In the genomic region with DNA sequence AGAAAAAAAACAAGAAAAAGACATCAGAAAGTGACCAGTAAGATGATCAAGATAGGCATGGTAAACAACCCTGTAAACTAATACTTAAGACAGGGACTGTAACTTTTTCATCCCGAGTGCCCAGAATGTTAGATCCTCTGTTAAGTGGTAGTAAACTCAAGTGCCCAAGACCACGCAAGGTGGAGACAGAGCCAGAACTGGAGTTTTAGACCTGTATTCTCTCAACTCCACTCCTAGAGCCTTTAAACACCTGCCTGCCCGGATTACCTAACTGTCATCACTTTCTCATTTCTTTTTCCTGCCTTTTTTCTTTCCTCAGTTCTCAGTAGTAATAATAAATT, we compare ENCODE assay signal across 24 cellular contexts.
"Had no signal": no experiment of that assay in that cellular context is flagged by ENCODE, and none has a peak within 500 bp of the region (broad histone marks: within the 10 kb centered on the region; RNA-seq: fewer than 3 reads in every experiment).

No MANE protein-coding gene starts in this region.

- DNase-seq: activated CD4-positive, alpha-beta T cell treated with anti-CD3 and anti-CD28 coated beads for 1 hour; activated CD8-positive, alpha-beta memory T cell treated with anti-CD3 and anti-CD28 coated beads, Interleukin-2, amount 10 ng/mL, durations not matched to agents 7 days and 5 days; activated CD8-positive, alpha-beta T cell treated with anti-CD3 and anti-CD28 coated beads for 36 hours; activated gamma-delta T cell; activated naive CD4-positive, alpha-beta T cell treated with anti-CD3 and anti-CD28 coated beads, Interleukin-2, amount 50 U/mL, for 16 hours; activated naive CD8-positive, alpha-beta T cell treated with anti-CD3 and anti-CD28 coated beads, Interleukin-2, amount 50 U/mL, for 24 hours; activated T-cell treated with anti-CD3 and anti-CD28 coated beads, Interleukin-2, amount 50 U/mL, for 1 hour; cerebellar nuclear complex; endodermal cell; esophagus squamous epithelium; heart left ventricle; islet precursor cell; left colon; nucleus accumbens; right lobe of liver; stimulated activated CD4-positive, alpha-beta T cell treated with anti-CD3 and anti-CD28 coated beads, Interleukin-1b, Interleukin-23, amount 100 ng/mL, for 48 hours; stomach; T-helper 9 cell had no signal

- H3K27ac Mint-ChIP-seq: activated CD8-positive, alpha-beta memory T cell treated with anti-CD3 and anti-CD28 coated beads, Interleukin-2, amount 10 ng/mL, durations not matched to agents 7 days and 5 days; activated CD8-positive, alpha-beta T cell treated with anti-CD3 and anti-CD28 coated beads for 36 hours; activated naive CD8-positive, alpha-beta T cell treated with anti-CD3 and anti-CD28 coated beads, Interleukin-2, amount 50 U/mL, for 24 hours; endodermal cell; memory B cell had no signal

- H3K27me3 Mint-ChIP-seq: activated CD8-positive, alpha-beta T cell treated with anti-CD3 and anti-CD28 coated beads for 36 hours; activated naive CD8-positive, alpha-beta T cell treated with anti-CD3 and anti-CD28 coated beads, Interleukin-2, amount 50 U/mL, for 24 hours had no signal

- H3K9me3 ChIP-seq: right lobe of liver, suprapubic skin, vagina had no signal

- ATAC-seq: activated CD8-positive, alpha-beta memory T cell treated with anti-CD3 and anti-CD28 coated beads, Interleukin-2, amount 10 ng/mL, durations not matched to agents 7 days and 5 days; activated CD8-positive, alpha-beta T cell treated with anti-CD3 and anti-CD28 coated beads for 36 hours; activated naive CD8-positive, alpha-beta T cell treated with anti-CD3 and anti-CD28 coated beads, Interleukin-2, amount 50 U/mL, for 24 hours; heart left ventricle; left colon; right lobe of liver had no signal

- H3K4me3 ChIP-seq: coronary artery, esophagus squamous epithelium, heart left ventricle, right lobe of liver, skin epidermis, stomach, suprapubic skin, tibial nerve, vagina had no signal

- H3K27me3 ChIP-seq: heart left ventricle, right lobe of liver, stomach, suprapubic skin, tibial nerve, vagina had no signal

- H3K4me1 ChIP-seq: heart left ventricle, right lobe of liver, tibial nerve, vagina had no signal

- H3K27ac ChIP-seq: coronary artery, esophagus squamous epithelium, heart left ventricle, right lobe of liver, skin epidermis, stomach, suprapubic skin, tibial nerve, vagina had no signal

- H3K36me3 Mint-ChIP-seq: activated CD8-positive, alpha-beta memory T cell treated with anti-CD3 and anti-CD28 coated beads, Interleukin-2, amount 10 ng/mL, durations not matched to agents 7 days and 5 days; memory B cell had no signal

- H3K36me3 ChIP-seq: esophagus squamous epithelium, heart left ventricle, right lobe of liver, stomach, suprapubic skin, tibial nerve, vagina had no signal

- H3K4me1 Mint-ChIP-seq: activated naive CD8-positive, alpha-beta T cell treated with anti-CD3 and anti-CD28 coated beads, Interleukin-2, amount 50 U/mL, for 24 hours; endodermal cell had no signal

- H3K9me3 Mint-ChIP-seq: activated CD8-positive, alpha-beta T cell treated with anti-CD3 and anti-CD28 coated beads for 36 hours; memory B cell had no signal

- H3K4me3 Mint-ChIP-seq: activated CD8-positive, alpha-beta memory T cell treated with anti-CD3 and anti-CD28 coated beads, Interleukin-2, amount 10 ng/mL, durations not matched to agents 7 days and 5 days; activated CD8-positive, alpha-beta T cell treated with anti-CD3 and anti-CD28 coated beads for 36 hours; activated naive CD8-positive, alpha-beta T cell treated with anti-CD3 and anti-CD28 coated beads, Interleukin-2, amount 50 U/mL, for 24 hours; endodermal cell had no signal
